8 cellular contexts compared by ENCODE assay signal in the genomic region with DNA sequence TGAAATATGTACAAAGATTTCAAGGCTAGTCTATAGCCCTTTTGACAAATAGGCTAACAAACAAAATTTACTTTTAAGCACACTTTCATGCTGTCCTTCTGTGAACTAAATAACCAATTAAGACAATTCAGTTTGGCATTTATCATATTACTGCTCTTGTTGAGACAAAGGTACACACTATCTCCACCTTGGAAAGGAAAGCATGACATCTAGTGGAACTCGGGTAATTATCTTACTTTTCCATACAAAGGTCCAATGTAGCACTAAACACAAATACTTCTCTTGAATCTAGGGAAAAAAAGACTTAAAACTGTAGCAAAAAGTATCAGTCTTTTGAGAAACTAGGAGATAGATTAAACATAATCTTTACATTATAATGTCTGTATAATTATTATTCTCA.
A peak's percentile ranks its signal among the peaks of the same experiment; 100 is the strongest.
DNase-seq lines count a peak whose midpoint lies in the region; ATAC-seq, FAIRE-seq and TF ChIP-seq lines count a peak whose summit lies in the region.

No MANE protein-coding gene starts in this region.

- H3K9me3 ChIP-seq in GM12878 (replicated peaks; ENCODE audit: control insufficient read depth, insufficient read depth, low read length) (no peaks in the 10 kb centered on the region), osteoblast (ENCODE audit: low read depth, low read length) (no peaks in the 10 kb centered on the region), tibial nerve (no peaks in the 10 kb centered on the region), uterus (no peaks in the 10 kb centered on the region)

- no peak overlapping the region for H3K4me3 ChIP-seq in GM12878
- H3K4me3 ChIP-seq in osteoblast (ENCODE audit: insufficient read depth, low read length), result no peak overlapping the region
- no peak overlapping the region for H3K4me3 ChIP-seq in tibial nerve
- no peak overlapping the region for H3K4me3 ChIP-seq in uterus

- peak; percentile 66 for ATAC-seq in GM12878

- no peak overlapping the region for H3K4me2 ChIP-seq in GM12878 (ENCODE audit: control insufficient read depth, insufficient read depth)
- H3K4me2 ChIP-seq in osteoblast (ENCODE audit: insufficient read depth, low read length), result no peak overlapping the region

- WGBS in GM12878 (ENCODE audit: insufficient coverage, insufficient replicate concordance, low lambda C conversion rate, missing lambda C conversion rate), result 59% methylated on average over 1 of the region's 1 CpG
- 49 to 51% methylated on average over 1 of the region's 1 CpG for WGBS in tibial nerve, 2 donors

- POLR2A ChIA-PET in GM12878 (lab: Charles Lee) (no interaction called here), HEK293T (lab: Yijun Ruan, JAX) (no interaction called here)

- no peak for TF ChIP-seq EP300 in Ishikawa (IDR thresholded peaks at IDR 0.05; ENCODE audit: borderline replicate concordance)
- no peak for TF ChIP-seq EP300 in GM12878 (IDR thresholded peaks at IDR 0.05; ENCODE audit: borderline replicate concordance in 1 of 2, control insufficient read depth in 1 of 2, low read depth in 2 of 2, low read length in 2 of 2)
- TF ChIP-seq EP300 in tibial nerve (IDR thresholded peaks at IDR 0.05), result no peak

- RAD21 ChIA-PET in GM12878 (lab: Charles Lee; ENCODE audit: unreplicated experiment), result interaction anchor here (0.8 to 1.5 kb wide), 3 partner anchors 13 to 1147 kb away, joined by 3 to 4 read pairs (median 3); no protein-coding TSS in a partner anchor

- peak; percentile 29 to 64 (median 32); a peak in 3 of 6 replicates for TF ChIP-seq CTCF in GM12878 (IDR thresholded peaks at IDR 0.05 in 2 of 3, conservative IDR thresholded peaks at IDR 0.05 in 1 of 3; ENCODE audit: control insufficient read depth in 2 of 3, extremely low read depth in 1 of 3, insufficient read depth in 1 of 3, low read depth in 3 of 3, low read length in 3 of 3)
- TF ChIP-seq CTCF in osteoblast (IDR thresholded peaks at IDR 0.05; ENCODE audit: extremely low read depth, low read depth, low read length), result peak; percentile 44
- TF ChIP-seq CTCF in tibial nerve (IDR thresholded peaks at IDR 0.05), result no peak
- no peak for TF ChIP-seq CTCF in uterus (IDR thresholded peaks at IDR 0.05)

- H3K27ac ChIP-seq in GM12878 (ENCODE audit: control insufficient read depth, insufficient read depth) (no peak overlapping the region), osteoblast (ENCODE audit: low read depth, low read length) (no peak overlapping the region), tibial nerve (no peak overlapping the region), uterus (no peak overlapping the region)

- in situ Hi-C loops in GM12878 (cut with MboI), result no loop called here

- TF ChIP-seq RAD21 in Ishikawa (IDR thresholded peaks at IDR 0.05; ENCODE audit: low read depth), result peak; percentile 41
- peak; percentile 81 for TF ChIP-seq RAD21 in GM12878 (IDR thresholded peaks at IDR 0.05; ENCODE audit: insufficient read depth, low read depth, low read length)

- intact Hi-C loops in GM12878 (cut with micrococcal nuclease; ENCODE audit: unreplicated experiment), result loop anchor here (2.0 to 5.0 kb wide), 2 partner anchors 175 to 436 kb away; no protein-coding TSS in a partner anchor
- intact Hi-C loops in uterus (cut with DNase I; ENCODE audit: low total_unique reads), result no loop called here

- H3K9ac ChIP-seq in GM12878 (ENCODE audit: control insufficient read depth, insufficient read depth, low read length), result no peak overlapping the region

- peak; percentile 15 for DNase-seq in DMS153 (lab: John Stamatoyannopoulos, UW)
- DNase-seq in DMS153 treated with DMSO at 0.1 percent for 48 hours (lab: John Stamatoyannopoulos, UW; ENCODE audit: unreplicated experiment), result no peak
- DNase-seq in GM12878 (ENCODE audit: low read depth, low spot score), result no peak
- DNase-seq in osteoblast (ENCODE audit: insufficient read length, low spot score, missing footprints), result no peak
- no peak for DNase-seq in HEK293T (ENCODE audit: extremely low spot score)
- no peak for DNase-seq in tibial nerve (ENCODE audit: low spot score in 2 of 2)
- DNase-seq in uterus, result no peak

- SMC1A ChIA-PET in GM12878 (lab: Charles Lee; ENCODE audit: uncharacterized antibody, unreplicated experiment), result interaction anchor here (1.1 to 1.7 kb wide), 3 partner anchors 15 to 114 kb away, joined by 3 to 5 read pairs (median 5); no protein-coding TSS in a partner anchor

- CTCF ChIA-PET in GM12878 (lab: Yijun Ruan, JAX), result interaction anchor here (0.6 to 1.1 kb wide), 2 partner anchors 12 to 433 kb away, joined by 3 read pairs; no protein-coding TSS in a partner anchor
- CTCF ChIA-PET in HEK293T (lab: Yijun Ruan, JAX), result no interaction called here

- no peaks in the 10 kb centered on the region for H3K4me1 ChIP-seq in GM12878 (ENCODE audit: control insufficient read depth, insufficient read depth, low read length)
- no peaks in the 10 kb centered on the region for H3K4me1 ChIP-seq in osteoblast (ENCODE audit: insufficient read depth, low read length)
- no peaks in the 10 kb centered on the region for H3K4me1 ChIP-seq in tibial nerve
- H3K4me1 ChIP-seq in uterus, result no peaks in the 10 kb centered on the region

- H3K36me3 ChIP-seq in GM12878 (ENCODE audit: control insufficient read depth in 2 of 2, insufficient read depth in 2 of 2, low read length in 1 of 2) (peaks cover 2% of the 10 kb centered on the region in 2 experiments; a peak in 2 of 4 replicates), osteoblast (ENCODE audit: insufficient read depth, low read length) (no peaks in the 10 kb centered on the region), tibial nerve (peaks cover 0 to 11% (median 0%) of the 10 kb centered on the region in 3 donors), uterus (no peaks in the 10 kb centered on the region)

- H3K27me3 ChIP-seq in GM12878 (replicated peaks in 1 of 2; ENCODE audit: control insufficient read depth in 2 of 2, insufficient read depth in 2 of 2, low read length in 1 of 2) (no peaks in the 10 kb centered on the region), osteoblast (ENCODE audit: insufficient read depth, low read length) (no peaks in the 10 kb centered on the region), tibial nerve (no peaks in the 10 kb centered on the region), uterus (no peaks in the 10 kb centered on the region)

- TF ChIP-seq POLR2A in GM12878 (IDR thresholded peaks at IDR 0.05; ENCODE audit: low read depth, low read length) (no peak), tibial nerve (IDR thresholded peaks at IDR 0.05) (no peak), uterus (IDR thresholded peaks at IDR 0.05) (no peak)

- H4K20me1 ChIP-seq in GM12878 (ENCODE audit: control insufficient read depth, insufficient read depth) (no peaks in the 10 kb centered on the region), osteoblast (ENCODE audit: insufficient read depth, low read length) (no peaks in the 10 kb centered on the region)

- BruUV-seq in GM12878 (replicated peaks; lab: Mats Ljungman, UMichigan), result no TSS peak

- H3K79me2 ChIP-seq in GM12878 (ENCODE audit: control insufficient read depth, insufficient read depth, low read length), result no peaks in the 10 kb centered on the region
- no peaks in the 10 kb centered on the region for H3K79me2 ChIP-seq in osteoblast (ENCODE audit: insufficient read depth, low read length)

- no peak for FAIRE-seq in GM12878 (lab: Jason Lieb, UNC)

- H2AFZ ChIP-seq in GM12878 (ENCODE audit: control insufficient read depth, low read depth, low read length) (no peak overlapping the region), osteoblast (ENCODE audit: low read length) (no peak overlapping the region)

TF ChIP-seq in Ishikawa, 13 proteins besides CTCF, POLR2A, EP300 and RAD21 (continues in another document):
- TF ChIP-seq NFIC (IDR thresholded peaks at IDR 0.05) (no peak), CREB1 (IDR thresholded peaks at IDR 0.05; ENCODE audit: low read depth) (no peak), CEBPB (IDR thresholded peaks at IDR 0.05) (no peak)
- TF ChIP-seq, protein P1, sequence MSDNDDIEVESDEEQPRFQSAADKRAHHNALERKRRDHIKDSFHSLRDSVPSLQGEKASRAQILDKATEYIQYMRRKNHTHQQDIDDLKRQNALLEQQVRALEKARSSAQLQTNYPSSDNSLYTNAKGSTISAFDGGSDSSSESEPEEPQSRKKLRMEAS (IDR thresholded peaks at IDR 0.05), result no peak
- TF ChIP-seq, protein P2, sequence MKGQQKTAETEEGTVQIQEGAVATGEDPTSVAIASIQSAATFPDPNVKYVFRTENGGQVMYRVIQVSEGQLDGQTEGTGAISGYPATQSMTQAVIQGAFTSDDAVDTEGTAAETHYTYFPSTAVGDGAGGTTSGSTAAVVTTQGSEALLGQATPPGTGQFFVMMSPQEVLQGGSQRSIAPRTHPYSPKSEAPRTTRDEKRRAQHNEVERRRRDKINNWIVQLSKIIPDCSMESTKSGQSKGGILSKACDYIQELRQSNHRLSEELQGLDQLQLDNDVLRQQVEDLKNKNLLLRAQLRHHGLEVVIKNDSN (IDR thresholded peaks at IDR 0.05), result no peak

TF ChIP-seq in GM12878, 131 proteins besides CTCF, POLR2A, EP300 and RAD21:
- TF ChIP-seq SMC3 (IDR thresholded peaks at IDR 0.05; ENCODE audit: borderline replicate concordance, low read length), result peak; percentile 62; the same call in 1 of the 2 replicates
- TF ChIP-seq, protein P3, sequence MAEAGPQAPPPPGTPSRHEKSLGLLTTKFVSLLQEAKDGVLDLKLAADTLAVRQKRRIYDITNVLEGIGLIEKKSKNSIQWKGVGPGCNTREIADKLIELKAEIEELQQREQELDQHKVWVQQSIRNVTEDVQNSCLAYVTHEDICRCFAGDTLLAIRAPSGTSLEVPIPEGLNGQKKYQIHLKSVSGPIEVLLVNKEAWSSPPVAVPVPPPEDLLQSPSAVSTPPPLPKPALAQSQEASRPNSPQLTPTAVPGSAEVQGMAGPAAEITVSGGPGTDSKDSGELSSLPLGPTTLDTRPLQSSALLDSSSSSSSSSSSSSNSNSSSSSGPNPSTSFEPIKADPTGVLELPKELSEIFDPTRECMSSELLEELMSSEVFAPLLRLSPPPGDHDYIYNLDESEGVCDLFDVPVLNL (IDR thresholded peaks at IDR 0.05; ENCODE audit: low read depth, low read length), result no peak

TF ChIP-seq in HEK293T, 16 proteins besides CTCF, POLR2A, EP300 and RAD21 (continues in another document):
- TF ChIP-seq, protein P4, sequence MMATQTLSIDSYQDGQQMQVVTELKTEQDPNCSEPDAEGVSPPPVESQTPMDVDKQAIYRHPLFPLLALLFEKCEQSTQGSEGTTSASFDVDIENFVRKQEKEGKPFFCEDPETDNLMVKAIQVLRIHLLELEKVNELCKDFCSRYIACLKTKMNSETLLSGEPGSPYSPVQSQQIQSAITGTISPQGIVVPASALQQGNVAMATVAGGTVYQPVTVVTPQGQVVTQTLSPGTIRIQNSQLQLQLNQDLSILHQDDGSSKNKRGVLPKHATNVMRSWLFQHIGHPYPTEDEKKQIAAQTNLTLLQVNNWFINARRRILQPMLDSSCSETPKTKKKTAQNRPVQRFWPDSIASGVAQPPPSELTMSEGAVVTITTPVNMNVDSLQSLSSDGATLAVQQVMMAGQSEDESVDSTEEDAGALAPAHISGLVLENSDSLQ (IDR thresholded peaks at IDR 0.05), result no peak
- TF ChIP-seq TARDBP (IDR thresholded peaks at IDR 0.05), result no peak
- no peak for TF ChIP-seq FOXA1 (IDR thresholded peaks at IDR 0.05)
- no peak for TF ChIP-seq CTBP1 (IDR thresholded peaks at IDR 0.05; ENCODE audit: borderline replicate concordance)
- TF ChIP-seq BHLHE40 (IDR thresholded peaks at IDR 0.05; ENCODE audit: borderline replicate concordance), result no peak
- no peak for TF ChIP-seq ARNT (IDR thresholded peaks at IDR 0.05)
- TF ChIP-seq SP1 (IDR thresholded peaks at IDR 0.05), result no peak
- no peak for TF ChIP-seq NFRKB (IDR thresholded peaks at IDR 0.05)

Comparison
In these comparisons a context has a peak if more than half of its experiments do, and no peak if none do; other contexts are left out.
1. CTCF ChIP-seq: peak in GM12878 (3 of 3) and osteoblast (single experiment); none in tibial nerve (0 of 5) and uterus (0 of 4).